Comparison of ENCODE assay signal across 2 cellular contexts in genomic region chr12:112539221-112539620, GRCh38.
TF ChIP-seq lines count a peak whose summit lies in the region.

No MANE protein-coding gene starts in this region.

TF ChIP-seq in A549, 52 proteins besides CTCF, POLR2A, EP300 and RAD21:
- no peak for TF ChIP-seq E2F6 (IDR thresholded peaks at IDR 0.05; ENCODE audit: borderline replicate concordance, low read depth)
- TF ChIP-seq ZC3H11A (IDR thresholded peaks at IDR 0.05) = no peak
- TF ChIP-seq RNF2 (IDR thresholded peaks at IDR 0.05; ENCODE audit: borderline replicate concordance, low read depth) = no peak
- no peak for TF ChIP-seq RFX5 (IDR thresholded peaks at IDR 0.05)
TF ChIP-seq in A549: peak in this region for 0.

TF ChIP-seq in HCT116, 20 proteins besides CTCF, POLR2A, EP300 and RAD21 (continued from another document):
- no peak for TF ChIP-seq ELF1 (IDR thresholded peaks at IDR 0.05; ENCODE audit: borderline replicate concordance, low read depth)
- no peak for TF ChIP-seq ZBTB33 (IDR thresholded peaks at IDR 0.05; ENCODE audit: extremely low read depth, insufficient replicate concordance, low read length)
- TF ChIP-seq JUND (IDR thresholded peaks at IDR 0.05) = no peak
- TF ChIP-seq YY1 (IDR thresholded peaks at IDR 0.05; ENCODE audit: extremely low read depth, insufficient replicate concordance, low read depth, low read length) = no peak
- TF ChIP-seq CBX3 (IDR thresholded peaks at IDR 0.05; ENCODE audit: low read depth) = no peak
- no peak for TF ChIP-seq EZH2 (IDR thresholded peaks at IDR 0.05)
